Comparison of ENCODE assay signal across 18 cellular contexts in genomic region chr6:6328451-6328850, GRCh38. TPM values are rescaled to one million over a fixed set of nuclear protein-coding genes. Genes with fewer than 3 reads are reported as not detected.
"Had no signal": no experiment of that assay in that cellular context is flagged by ENCODE, and none has a peak within 500 bp of the region (broad histone marks: within the 10 kb centered on the region; RNA-seq: fewer than 3 reads in every experiment).

No MANE protein-coding gene starts in this region.

- DNase-seq: activated CD4-positive, alpha-beta T cell treated with anti-CD3 and anti-CD28 coated beads, Interleukin-2, amount 50 U/mL, for 1 hour; amniotic stem cell; effector CD8-positive, alpha-beta T cell; immature natural killer cell; kidney glomerular epithelial cell; natural killer cell; ovary; sigmoid colon; stimulated activated CD4-positive, alpha-beta T cell treated with anti-CD3 and anti-CD28 coated beads, Interleukin-4, amount 100 ng/mL, for 24 hours; stomach; T-helper 9 cell; trophoblast cell had no signal

- H3K9me3 ChIP-seq: ovary, sigmoid colon, stomach had no signal

- H3K4me1 ChIP-seq: sigmoid colon, stomach had no signal

- H3K36me3 ChIP-seq: ovary, sigmoid colon, stomach had no signal

- H3K27me3 ChIP-seq: ovary, sigmoid colon had no signal

- ATAC-seq: activated CD4-positive, CD25-positive, alpha-beta regulatory T cell treated with anti-CD3 and anti-CD28 coated beads, Interleukin-2, amount 50 U/mL, for 24 hours; esophagus mucosa; natural killer cell; stimulated activated effector memory CD8-positive, alpha-beta T cell treated with anti-CD3 and anti-CD28 coated beads, Interleukin-12 subunit alpha, Interleukin-12 subunit beta, amount 100 ng/mL, for 72 hours had no signal

- H3K4me3 ChIP-seq: ovary, sigmoid colon, stomach had no signal

- H3K27ac ChIP-seq: ovary, sigmoid colon, stomach had no signal

RNA-seq across cellular contexts. Expression of gene F13A1, which starts 8.0 kb away (rescaled TPM):
- total RNA-seq: activated CD8-positive, alpha-beta memory T cell treated with anti-CD3 and anti-CD28 coated beads for 36 hours; activated T-helper 1 cell treated with anti-CD3 and anti-CD28 coated beads, Interleukin-12 subunit alpha, Interleukin-12 subunit beta, Interleukin-2, Interleukin-4 antibody, amounts not matched to agents 30 ng/mL and 10 ng/mL and 1 ng/mL, durations not matched to agents 14 hours and 24 hours and 36 hours; pulmonary artery endothelial cell had no signal
